Comparison of ENCODE assay signal across 14 cellular contexts in the genomic region with DNA sequence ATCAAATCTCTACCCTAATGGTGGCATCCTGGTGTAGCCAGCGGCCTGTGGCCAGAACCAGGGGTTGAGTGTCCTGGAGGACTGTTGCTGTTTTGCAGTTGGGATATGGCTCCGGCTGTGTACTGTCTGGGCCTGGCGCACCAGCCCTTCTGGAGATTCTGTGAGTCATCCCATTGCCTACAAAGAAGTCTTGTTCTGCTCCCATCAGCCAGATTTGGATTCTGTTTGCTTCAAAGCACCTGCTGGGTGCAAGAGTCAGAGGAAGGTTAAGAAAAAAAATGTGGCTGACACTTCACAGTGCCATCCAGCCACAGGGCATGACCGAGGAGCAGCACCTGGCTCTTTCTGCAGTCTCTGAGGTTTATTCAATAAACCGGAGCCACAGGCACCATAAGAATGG. TPM values are rescaled to one million over a fixed set of nuclear protein-coding genes. Genes with fewer than 3 reads are reported as not detected.
A peak's percentile ranks its signal among the peaks of the same experiment; 100 is the strongest.
DNase-seq lines count a peak whose midpoint lies in the region; ATAC-seq and TF ChIP-seq lines count a peak whose summit lies in the region.
"Had no signal": no experiment of that assay in that cellular context is flagged by ENCODE, and none has a peak within 500 bp of the region (broad histone marks: within the 10 kb centered on the region; RNA-seq: fewer than 3 reads in every experiment).

No MANE protein-coding gene starts in this region.

- H3K79me2 ChIP-seq in fibroblast of lung (ENCODE audit: control insufficient read depth, insufficient read depth, low read length) = no peaks in the 10 kb centered on the region

- peak overlapping the region; percentile 36 for H3K27ac Mint-ChIP-seq in nephron progenitor cell
- H3K27ac Mint-ChIP-seq in activated CD4-positive, alpha-beta memory T cell treated with anti-CD3 and anti-CD28 coated beads for 36 hours = no peak overlapping the region
- H3K27ac Mint-ChIP-seq in activated CD4-positive, alpha-beta memory T cell treated with anti-CD3 and anti-CD28 coated beads, Interleukin-2, amount 10 ng/mL, durations not matched to agents 7 days and 5 days = no peak overlapping the region

- H3K36me3 ChIP-seq in fibroblast of lung (ENCODE audit: control insufficient read depth, insufficient read depth, low read length) = no peaks in the 10 kb centered on the region
- H3K36me3 ChIP-seq: neural progenitor cell had no signal

- in situ Hi-C loops in SK-MEL-5 (cut with HindIII; ENCODE audit: low pct_unique_long_range_greater_than_20kb, low sequenced_read_pairs) = no loop called here

- intact Hi-C loops in activated CD4-positive, alpha-beta memory T cell treated with anti-CD3 and anti-CD28 coated beads for 36 hours (cut with micrococcal nuclease) = no loop called here

- no peaks in the 10 kb centered on the region for H3K36me3 Mint-ChIP-seq in nephron progenitor cell (ENCODE audit: low read depth)
- H3K36me3 Mint-ChIP-seq in activated CD4-positive, alpha-beta memory T cell treated with anti-CD3 and anti-CD28 coated beads for 36 hours = no peaks in the 10 kb centered on the region
- no peaks in the 10 kb centered on the region for H3K36me3 Mint-ChIP-seq in activated CD4-positive, alpha-beta memory T cell treated with anti-CD3 and anti-CD28 coated beads, Interleukin-2, amount 10 ng/mL, durations not matched to agents 7 days and 5 days (ENCODE audit: low read depth)
- H3K36me3 Mint-ChIP-seq: neural progenitor cell had no signal

- peaks cover 7% of the 10 kb centered on the region for H3K4me1 ChIP-seq in fibroblast of lung (ENCODE audit: control insufficient read depth, extremely low read depth, insufficient read depth, low read length)

- POLR2A ChIA-PET in activated CD4-positive, alpha-beta memory T cell treated with anti-CD3 and anti-CD28 coated beads for 36 hours (lab: Charles Lee) = no interaction called here
- POLR2A ChIA-PET in activated CD4-positive, alpha-beta memory T cell treated with anti-CD3 and anti-CD28 coated beads, Interleukin-2, amount 10 ng/mL, durations not matched to agents 7 days and 5 days (lab: Charles Lee) = no interaction called here

- no peaks in the 10 kb centered on the region for H3K27me3 ChIP-seq in fibroblast of lung (ENCODE audit: control insufficient read depth, insufficient read depth, low read length)
- H3K27me3 ChIP-seq: neural progenitor cell had no signal

- DNase-seq in COLO829 (ENCODE audit: low spot score) (peak; percentile 87), SK-MEL-5 (ENCODE audit: low read depth, low spot score) (peak; percentile 73), fibroblast of lung (ENCODE audit: low read depth in 2 of 2) (peak; percentile 34 to 77), nephron progenitor cell (no peak), NCI-H524 (lab: John Stamatoyannopoulos, UW) (no peak)
- no peak for DNase-seq in activated CD4-positive, alpha-beta memory T cell treated with anti-CD3 and anti-CD28 coated beads for 36 hours
- no peak for DNase-seq in activated CD4-positive, alpha-beta memory T cell treated with anti-CD3 and anti-CD28 coated beads, Interleukin-2, amount 10 ng/mL, durations not matched to agents 7 days and 5 days
- DNase-seq: activated effector memory CD4-positive, alpha-beta T cell treated with Interleukin-2 at 50 U/mL for 16 hours; H7; NCI-H524 treated with DMSO at 0.1 percent for 48 hours; stimulated activated CD4-positive, alpha-beta T cell treated with anti-CD3 and anti-CD28 coated beads, Interleukin-4, amount 100 ng/mL, for 1 hour had no signal

- no peaks in the 10 kb centered on the region for H3K9me3 ChIP-seq in fibroblast of lung (ENCODE audit: control insufficient read depth, insufficient read depth, low read depth, low read length)

- no peak for ATAC-seq in HG03025 (IDR thresholded peaks at IDR 0.05; ENCODE audit: low FRiP score, unreplicated experiment)

- TF ChIP-seq CTCF in fibroblast of lung (conservative IDR thresholded peaks at IDR 0.05 in 1 of 2, IDR thresholded peaks at IDR 0.05 in 1 of 2; ENCODE audit: low read depth in 1 of 2, low read length in 2 of 2) (no peak), nephron progenitor cell (IDR thresholded peaks at IDR 0.05) (no peak)

- no peak overlapping the region for H2AFZ ChIP-seq in fibroblast of lung (ENCODE audit: low read length)
- H2AFZ ChIP-seq: neural progenitor cell had no signal

- no peak overlapping the region for H3K9ac ChIP-seq in fibroblast of lung (ENCODE audit: insufficient read depth, low read length)
- H3K9ac ChIP-seq: KMS-11, neural progenitor cell had no signal

- H3K4me3 Mint-ChIP-seq in nephron progenitor cell = no peak overlapping the region
- no peak overlapping the region for H3K4me3 Mint-ChIP-seq in activated CD4-positive, alpha-beta memory T cell treated with anti-CD3 and anti-CD28 coated beads for 36 hours
- no peak overlapping the region for H3K4me3 Mint-ChIP-seq in activated CD4-positive, alpha-beta memory T cell treated with anti-CD3 and anti-CD28 coated beads, Interleukin-2, amount 10 ng/mL, durations not matched to agents 7 days and 5 days
- H3K4me3 Mint-ChIP-seq: neural progenitor cell had no signal

- no peaks in the 10 kb centered on the region for H3K9me3 Mint-ChIP-seq in nephron progenitor cell
- no peaks in the 10 kb centered on the region for H3K9me3 Mint-ChIP-seq in activated CD4-positive, alpha-beta memory T cell treated with anti-CD3 and anti-CD28 coated beads for 36 hours
- no peaks in the 10 kb centered on the region for H3K9me3 Mint-ChIP-seq in activated CD4-positive, alpha-beta memory T cell treated with anti-CD3 and anti-CD28 coated beads, Interleukin-2, amount 10 ng/mL, durations not matched to agents 7 days and 5 days
- H3K9me3 Mint-ChIP-seq: neural progenitor cell had no signal

- H3K27me3 Mint-ChIP-seq in nephron progenitor cell (ENCODE audit: low read depth, poor library complexity) = peaks cover 7% of the 10 kb centered on the region
- peaks cover 6% of the 10 kb centered on the region for H3K27me3 Mint-ChIP-seq in activated CD4-positive, alpha-beta memory T cell treated with anti-CD3 and anti-CD28 coated beads for 36 hours
- peaks cover 15% of the 10 kb centered on the region for H3K27me3 Mint-ChIP-seq in activated CD4-positive, alpha-beta memory T cell treated with anti-CD3 and anti-CD28 coated beads, Interleukin-2, amount 10 ng/mL, durations not matched to agents 7 days and 5 days

- no peaks in the 10 kb centered on the region for H4K20me1 ChIP-seq in fibroblast of lung (ENCODE audit: control insufficient read depth, extremely low read depth, insufficient read depth, low read length)

- H3K27ac ChIP-seq in fibroblast of lung (ENCODE audit: insufficient read depth, low read length) = no peak overlapping the region
- H3K27ac ChIP-seq: KMS-11, neural progenitor cell had no signal

- no peak overlapping the region for H3K4me3 ChIP-seq in fibroblast of lung (replicated peaks in 1 of 4; ENCODE audit: control extremely low read depth in 1 of 4, insufficient read depth in 1 of 4, low read depth in 3 of 4, low read length in 4 of 4)
- H3K4me3 ChIP-seq: neural progenitor cell had no signal

- CTCF ChIA-PET in activated CD4-positive, alpha-beta memory T cell treated with anti-CD3 and anti-CD28 coated beads for 36 hours (lab: Charles Lee) = no interaction called here
- CTCF ChIA-PET in activated CD4-positive, alpha-beta memory T cell treated with anti-CD3 and anti-CD28 coated beads, Interleukin-2, amount 10 ng/mL, durations not matched to agents 7 days and 5 days (lab: Charles Lee) = interaction anchor here (0.5 kb wide), 1 partner anchor 40 kb away, joined by 3 read pairs; no protein-coding TSS in a partner anchor

- H3K4me1 Mint-ChIP-seq in nephron progenitor cell = peaks cover 39% of the 10 kb centered on the region
- no peaks in the 10 kb centered on the region for H3K4me1 Mint-ChIP-seq in activated CD4-positive, alpha-beta memory T cell treated with anti-CD3 and anti-CD28 coated beads for 36 hours (ENCODE audit: low read depth)
- no peaks in the 10 kb centered on the region for H3K4me1 Mint-ChIP-seq in activated CD4-positive, alpha-beta memory T cell treated with anti-CD3 and anti-CD28 coated beads, Interleukin-2, amount 10 ng/mL, durations not matched to agents 7 days and 5 days

- no peak overlapping the region for H3K4me2 ChIP-seq in fibroblast of lung (ENCODE audit: extremely low read depth, insufficient read depth, low read length)
- H3K4me2 ChIP-seq: KMS-11, neural progenitor cell had no signal

RNA-seq across cellular contexts. Expression of a gene that starts 41.0 kb away (rescaled TPM):
- 16.1 and 17.6 TPM in 2 replicates for total RNA-seq in SK-MEL-5 (2014; rRNA removed; shearing (Covaris generic))
- 18.8 and 26.4 TPM in 2 replicates for polyA plus RNA-seq in SK-MEL-5 (2015; cell fraction: cytosol; rRNA removed)
- 36.2 and 40.4 TPM in 2 replicates for polyA plus RNA-seq in SK-MEL-5 (2015; cell fraction: nucleus; rRNA removed)
- total RNA-seq in fibroblast of lung = 16.4 and 19.2 TPM in 2 replicates
- 19.9 and 24.0 TPM in 2 replicates for polyA plus RNA-seq in fibroblast of lung
- 10.2 and 11.4 TPM in 2 replicates for polyA plus RNA-seq in fibroblast of lung (2012)
- 10.2 and 14.3 TPM in 2 replicates for polyA minus RNA-seq in fibroblast of lung (ENCODE audit: low replicate concordance)
- total RNA-seq in activated CD4-positive, alpha-beta memory T cell treated with anti-CD3 and anti-CD28 coated beads for 36 hours = under 1 TPM; 0.26 to 0.97 TPM
- under 1 TPM; 0.25 to 0.71 TPM for total RNA-seq in activated CD4-positive, alpha-beta memory T cell treated with anti-CD3 and anti-CD28 coated beads, Interleukin-2, amount 10 ng/mL, durations not matched to agents 7 days and 5 days

Comparison
In these comparisons a context has a peak if more than half of its experiments do, and no peak if none do; other contexts are left out.
1. DNase-seq: peak in COLO829 (single experiment), SK-MEL-5 (single experiment) and fibroblast of lung (2 of 2); none in nephron progenitor cell (single experiment), NCI-H524 (0 of 2), activated CD4-positive, alpha-beta memory T cell treated with anti-CD3 and anti-CD28 coated beads for 36 hours (single experiment) and activated CD4-positive, alpha-beta memory T cell treated with anti-CD3 and anti-CD28 coated beads, Interleukin-2, amount 10 ng/mL, durations not matched to agents 7 days and 5 days (single experiment).